Comparison of ENCODE assay signal across 1 cellular context in the genomic region with DNA sequence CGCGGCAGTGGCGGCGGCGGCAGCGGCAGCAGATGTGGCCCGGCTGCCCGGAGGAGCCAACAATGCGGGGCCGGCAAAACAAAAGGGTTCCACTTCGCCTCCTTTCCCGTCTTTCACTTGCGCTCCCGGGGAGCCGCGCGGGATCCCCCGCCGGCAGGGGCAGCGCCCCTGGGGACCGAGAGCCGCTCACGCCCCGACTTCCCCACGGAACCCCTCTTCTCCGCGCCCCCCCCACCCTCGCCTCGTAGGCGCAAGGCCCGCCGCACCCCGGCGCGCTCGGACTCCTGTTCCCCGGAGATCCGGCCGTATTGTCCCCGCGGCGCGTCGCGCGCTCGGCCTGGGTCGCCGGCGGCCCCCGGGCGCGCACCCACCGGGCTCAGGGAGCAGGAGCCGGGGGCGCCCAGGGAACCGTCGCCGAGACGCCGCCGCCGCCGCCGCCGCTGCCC.
TF ChIP-seq lines count a peak whose summit lies in the region.

No MANE protein-coding gene starts in this region.

TF ChIP-seq in GM23338, 12 proteins besides CTCF, POLR2A, EP300 and RAD21 (continued from another document):
- TF ChIP-seq, protein P1, sequence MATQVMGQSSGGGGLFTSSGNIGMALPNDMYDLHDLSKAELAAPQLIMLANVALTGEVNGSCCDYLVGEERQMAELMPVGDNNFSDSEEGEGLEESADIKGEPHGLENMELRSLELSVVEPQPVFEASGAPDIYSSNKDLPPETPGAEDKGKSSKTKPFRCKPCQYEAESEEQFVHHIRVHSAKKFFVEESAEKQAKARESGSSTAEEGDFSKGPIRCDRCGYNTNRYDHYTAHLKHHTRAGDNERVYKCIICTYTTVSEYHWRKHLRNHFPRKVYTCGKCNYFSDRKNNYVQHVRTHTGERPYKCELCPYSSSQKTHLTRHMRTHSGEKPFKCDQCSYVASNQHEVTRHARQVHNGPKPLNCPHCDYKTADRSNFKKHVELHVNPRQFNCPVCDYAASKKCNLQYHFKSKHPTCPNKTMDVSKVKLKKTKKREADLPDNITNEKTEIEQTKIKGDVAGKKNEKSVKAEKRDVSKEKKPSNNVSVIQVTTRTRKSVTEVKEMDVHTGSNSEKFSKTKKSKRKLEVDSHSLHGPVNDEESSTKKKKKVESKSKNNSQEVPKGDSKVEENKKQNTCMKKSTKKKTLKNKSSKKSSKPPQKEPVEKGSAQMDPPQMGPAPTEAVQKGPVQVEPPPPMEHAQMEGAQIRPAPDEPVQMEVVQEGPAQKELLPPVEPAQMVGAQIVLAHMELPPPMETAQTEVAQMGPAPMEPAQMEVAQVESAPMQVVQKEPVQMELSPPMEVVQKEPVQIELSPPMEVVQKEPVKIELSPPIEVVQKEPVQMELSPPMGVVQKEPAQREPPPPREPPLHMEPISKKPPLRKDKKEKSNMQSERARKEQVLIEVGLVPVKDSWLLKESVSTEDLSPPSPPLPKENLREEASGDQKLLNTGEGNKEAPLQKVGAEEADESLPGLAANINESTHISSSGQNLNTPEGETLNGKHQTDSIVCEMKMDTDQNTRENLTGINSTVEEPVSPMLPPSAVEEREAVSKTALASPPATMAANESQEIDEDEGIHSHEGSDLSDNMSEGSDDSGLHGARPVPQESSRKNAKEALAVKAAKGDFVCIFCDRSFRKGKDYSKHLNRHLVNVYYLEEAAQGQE (IDR thresholded peaks at IDR 0.05; ENCODE audit: unreplicated experiment) = no peak
- TF ChIP-seq, protein P2, sequence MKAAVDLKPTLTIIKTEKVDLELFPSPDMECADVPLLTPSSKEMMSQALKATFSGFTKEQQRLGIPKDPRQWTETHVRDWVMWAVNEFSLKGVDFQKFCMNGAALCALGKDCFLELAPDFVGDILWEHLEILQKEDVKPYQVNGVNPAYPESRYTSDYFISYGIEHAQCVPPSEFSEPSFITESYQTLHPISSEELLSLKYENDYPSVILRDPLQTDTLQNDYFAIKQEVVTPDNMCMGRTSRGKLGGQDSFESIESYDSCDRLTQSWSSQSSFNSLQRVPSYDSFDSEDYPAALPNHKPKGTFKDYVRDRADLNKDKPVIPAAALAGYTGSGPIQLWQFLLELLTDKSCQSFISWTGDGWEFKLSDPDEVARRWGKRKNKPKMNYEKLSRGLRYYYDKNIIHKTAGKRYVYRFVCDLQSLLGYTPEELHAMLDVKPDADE (IDR thresholded peaks at IDR 0.05) = no peak
